In the genomic region with DNA sequence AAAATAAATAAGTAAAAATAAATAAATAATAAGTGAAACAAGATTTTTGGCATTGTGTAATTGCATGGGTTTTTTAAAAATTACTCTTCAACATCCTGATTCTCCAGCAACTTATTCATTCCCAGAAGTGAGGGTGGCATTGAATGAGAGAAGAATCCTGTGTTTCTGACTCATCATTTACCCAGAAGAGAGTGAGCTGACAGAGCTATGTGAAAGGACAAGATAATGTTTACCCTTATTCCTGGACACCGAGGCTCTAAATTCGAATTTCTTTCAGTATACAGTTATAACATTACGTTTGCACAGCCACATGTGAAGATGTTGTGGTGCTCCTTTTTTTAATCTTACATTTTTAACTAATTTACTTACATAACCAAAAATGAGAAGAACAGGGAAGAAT, we compare ENCODE assay signal across 1 cellular context.
TF ChIP-seq lines count a peak whose summit lies in the region.

No MANE protein-coding gene starts in this region.

TF ChIP-seq in GM23338, 12 proteins besides CTCF, POLR2A, EP300 and RAD21 (continued from another document):
- TF ChIP-seq, protein P1, sequence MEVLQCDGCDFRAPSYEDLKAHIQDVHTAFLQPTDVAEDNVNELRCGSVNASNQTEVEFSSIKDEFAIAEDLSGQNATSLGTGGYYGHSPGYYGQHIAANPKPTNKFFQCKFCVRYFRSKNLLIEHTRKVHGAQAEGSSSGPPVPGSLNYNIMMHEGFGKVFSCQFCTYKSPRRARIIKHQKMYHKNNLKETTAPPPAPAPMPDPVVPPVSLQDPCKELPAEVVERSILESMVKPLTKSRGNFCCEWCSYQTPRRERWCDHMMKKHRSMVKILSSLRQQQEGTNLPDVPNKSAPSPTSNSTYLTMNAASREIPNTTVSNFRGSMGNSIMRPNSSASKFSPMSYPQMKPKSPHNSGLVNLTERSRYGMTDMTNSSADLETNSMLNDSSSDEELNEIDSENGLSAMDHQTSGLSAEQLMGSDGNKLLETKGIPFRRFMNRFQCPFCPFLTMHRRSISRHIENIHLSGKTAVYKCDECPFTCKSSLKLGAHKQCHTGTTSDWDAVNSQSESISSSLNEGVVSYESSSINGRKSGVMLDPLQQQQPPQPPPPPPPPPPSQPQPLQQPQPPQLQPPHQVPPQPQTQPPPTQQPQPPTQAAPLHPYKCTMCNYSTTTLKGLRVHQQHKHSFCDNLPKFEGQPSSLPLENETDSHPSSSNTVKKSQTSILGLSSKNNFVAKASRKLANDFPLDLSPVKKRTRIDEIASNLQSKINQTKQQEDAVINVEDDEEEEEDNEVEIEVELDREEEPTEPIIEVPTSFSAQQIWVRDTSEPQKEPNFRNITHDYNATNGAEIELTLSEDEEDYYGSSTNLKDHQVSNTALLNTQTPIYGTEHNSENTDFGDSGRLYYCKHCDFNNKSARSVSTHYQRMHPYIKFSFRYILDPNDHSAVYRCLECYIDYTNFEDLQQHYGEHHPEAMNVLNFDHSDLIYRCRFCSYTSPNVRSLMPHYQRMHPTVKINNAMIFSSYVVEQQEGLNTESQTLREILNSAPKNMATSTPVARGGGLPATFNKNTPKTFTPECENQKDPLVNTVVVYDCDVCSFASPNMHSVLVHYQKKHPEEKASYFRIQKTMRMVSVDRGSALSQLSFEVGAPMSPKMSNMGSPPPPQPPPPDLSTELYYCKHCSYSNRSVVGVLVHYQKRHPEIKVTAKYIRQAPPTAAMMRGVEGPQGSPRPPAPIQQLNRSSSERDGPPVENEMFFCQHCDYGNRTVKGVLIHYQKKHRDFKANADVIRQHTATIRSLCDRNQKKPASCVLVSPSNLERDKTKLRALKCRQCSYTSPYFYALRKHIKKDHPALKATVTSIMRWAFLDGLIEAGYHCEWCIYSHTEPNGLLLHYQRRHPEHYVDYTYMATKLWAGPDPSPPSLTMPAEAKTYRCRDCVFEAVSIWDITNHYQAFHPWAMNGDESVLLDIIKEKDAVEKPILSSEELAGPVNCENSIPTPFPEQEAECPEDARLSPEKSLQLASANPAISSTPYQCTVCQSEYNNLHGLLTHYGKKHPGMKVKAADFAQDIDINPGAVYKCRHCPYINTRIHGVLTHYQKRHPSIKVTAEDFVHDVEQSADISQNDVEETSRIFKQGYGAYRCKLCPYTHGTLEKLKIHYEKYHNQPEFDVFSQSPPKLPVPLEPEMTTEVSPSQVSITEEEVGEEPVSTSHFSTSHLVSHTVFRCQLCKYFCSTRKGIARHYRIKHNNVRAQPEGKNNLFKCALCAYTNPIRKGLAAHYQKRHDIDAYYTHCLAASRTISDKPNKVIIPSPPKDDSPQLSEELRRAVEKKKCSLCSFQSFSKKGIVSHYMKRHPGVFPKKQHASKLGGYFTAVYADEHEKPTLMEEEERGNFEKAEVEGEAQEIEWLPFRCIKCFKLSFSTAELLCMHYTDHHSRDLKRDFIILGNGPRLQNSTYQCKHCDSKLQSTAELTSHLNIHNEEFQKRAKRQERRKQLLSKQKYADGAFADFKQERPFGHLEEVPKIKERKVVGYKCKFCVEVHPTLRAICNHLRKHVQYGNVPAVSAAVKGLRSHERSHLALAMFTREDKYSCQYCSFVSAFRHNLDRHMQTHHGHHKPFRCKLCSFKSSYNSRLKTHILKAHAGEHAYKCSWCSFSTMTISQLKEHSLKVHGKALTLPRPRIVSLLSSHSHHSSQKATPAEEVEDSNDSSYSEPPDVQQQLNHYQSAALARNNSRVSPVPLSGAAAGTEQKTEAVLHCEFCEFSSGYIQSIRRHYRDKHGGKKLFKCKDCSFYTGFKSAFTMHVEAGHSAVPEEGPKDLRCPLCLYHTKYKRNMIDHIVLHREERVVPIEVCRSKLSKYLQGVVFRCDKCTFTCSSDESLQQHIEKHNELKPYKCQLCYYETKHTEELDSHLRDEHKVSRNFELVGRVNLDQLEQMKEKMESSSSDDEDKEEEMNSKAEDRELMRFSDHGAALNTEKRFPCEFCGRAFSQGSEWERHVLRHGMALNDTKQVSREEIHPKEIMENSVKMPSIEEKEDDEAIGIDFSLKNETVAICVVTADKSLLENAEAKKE (CRISPR knock-in tag; IDR thresholded peaks at IDR 0.05): no peak
- TF ChIP-seq CREB1 (CRISPR knock-in tag; IDR thresholded peaks at IDR 0.05; ENCODE audit: low read depth) (no peak), NANOG (IDR thresholded peaks at IDR 0.05; ENCODE audit: borderline replicate concordance) (no peak), EZH2phosphoT487 (IDR thresholded peaks at IDR 0.05; ENCODE audit: unreplicated experiment) (no peak), ZNF114 (CRISPR knock-in tag; IDR thresholded peaks at IDR 0.05) (no peak), EZH2 (IDR thresholded peaks at IDR 0.05; ENCODE audit: low read depth, unreplicated experiment) (no peak), JUNB (IDR thresholded peaks at IDR 0.05; ENCODE audit: unreplicated experiment) (no peak), POLR2AphosphoS5 (IDR thresholded peaks at IDR 0.05; ENCODE audit: low read depth) (no peak)
- TF ChIP-seq, protein P2, sequence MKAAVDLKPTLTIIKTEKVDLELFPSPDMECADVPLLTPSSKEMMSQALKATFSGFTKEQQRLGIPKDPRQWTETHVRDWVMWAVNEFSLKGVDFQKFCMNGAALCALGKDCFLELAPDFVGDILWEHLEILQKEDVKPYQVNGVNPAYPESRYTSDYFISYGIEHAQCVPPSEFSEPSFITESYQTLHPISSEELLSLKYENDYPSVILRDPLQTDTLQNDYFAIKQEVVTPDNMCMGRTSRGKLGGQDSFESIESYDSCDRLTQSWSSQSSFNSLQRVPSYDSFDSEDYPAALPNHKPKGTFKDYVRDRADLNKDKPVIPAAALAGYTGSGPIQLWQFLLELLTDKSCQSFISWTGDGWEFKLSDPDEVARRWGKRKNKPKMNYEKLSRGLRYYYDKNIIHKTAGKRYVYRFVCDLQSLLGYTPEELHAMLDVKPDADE (IDR thresholded peaks at IDR 0.05): no peak
